8 cellular contexts compared by ENCODE assay signal in the genomic region with DNA sequence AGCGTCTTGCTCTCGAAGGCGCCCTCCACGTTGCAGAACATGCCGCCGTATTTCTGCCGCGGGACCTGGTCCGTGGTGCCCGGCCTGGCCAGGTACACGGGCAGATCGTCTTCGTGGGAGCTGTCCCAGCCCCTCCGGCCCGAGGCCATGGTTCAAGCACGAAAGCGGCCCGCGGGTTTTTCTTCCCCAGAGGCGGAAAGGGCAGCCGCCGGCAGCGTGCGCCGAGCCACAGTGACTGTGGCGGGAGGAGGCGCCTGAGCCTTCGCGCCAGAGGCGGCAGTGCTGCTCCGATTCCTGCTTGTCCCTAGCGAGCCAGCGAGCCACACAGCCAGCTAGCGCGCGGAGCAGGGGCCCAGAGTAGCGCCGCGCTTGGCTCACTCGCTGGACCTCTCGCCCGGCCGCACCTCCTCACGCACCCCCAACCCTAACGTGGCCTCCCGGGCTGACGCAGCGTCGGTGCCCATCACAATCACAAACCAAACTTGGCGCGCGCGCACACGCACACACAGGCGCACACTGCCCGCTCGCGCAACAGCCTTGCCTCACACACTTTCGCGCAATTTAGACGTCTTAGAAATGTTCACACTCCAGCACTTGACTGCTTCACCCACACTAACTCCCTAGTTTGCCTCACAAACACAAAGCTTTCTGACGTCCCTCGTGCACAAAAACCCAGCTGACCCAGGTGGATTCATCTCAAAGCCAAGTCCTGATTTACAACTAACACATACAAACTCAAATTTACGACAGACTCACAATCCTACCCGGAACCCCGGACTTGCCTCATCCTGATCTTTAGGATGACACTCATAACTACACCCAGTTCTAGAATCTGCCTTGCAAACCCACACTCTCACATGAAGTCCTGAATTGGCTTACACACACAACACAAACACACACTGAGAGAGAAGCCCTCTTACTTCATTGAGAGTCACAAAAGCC. TPM values are rescaled to one million over a fixed set of nuclear protein-coding genes. Genes with fewer than 3 reads are reported as not detected.
DNase-seq lines count a peak whose midpoint lies in the region; ATAC-seq and TF ChIP-seq lines count a peak whose summit lies in the region.

Gene DPYSL3 (minus strand): TSS at position 359 of the 942 bp plus-strand sequence. CDS start 210 bp downstream, at position 149.

- ATAC-seq in sciatic nerve (peak; percentile 94), HG02852 (IDR thresholded peaks at IDR 0.05; ENCODE audit: unreplicated experiment) (no peak), HG02981 (IDR thresholded peaks at IDR 0.05; ENCODE audit: unreplicated experiment) (no peak)

- peak within 1 kb of the TSS; percentile 99 for H2AFZ ChIP-seq in mammary epithelial cell (ENCODE audit: low read depth, low read length)

- H3K79me2 ChIP-seq in mammary epithelial cell (ENCODE audit: insufficient read depth, low read length): peaks cover 8% of the 10 kb centered on the region

- CTCF ChIA-PET in mammary epithelial cell (lab: Charles Lee; ENCODE audit: low non-redundant PET): no interaction called here

- TF ChIP-seq CTCF in mammary epithelial cell (conservative IDR thresholded peaks at IDR 0.05 in 1 of 2, IDR thresholded peaks at IDR 0.05 in 1 of 2; ENCODE audit: extremely low read depth in 1 of 2, insufficient read depth in 1 of 2, low read depth in 1 of 2, low read length in 2 of 2): peak in 1 of 2 donors; percentile 30

- H3K36me3 ChIP-seq in mammary epithelial cell (ENCODE audit: insufficient read depth, low read length): no peaks in the 10 kb centered on the region
- no peaks in the 10 kb centered on the region for H3K36me3 ChIP-seq in iPS-18a (ENCODE audit: control insufficient read depth, low read depth, low read length)

- dilution Hi-C loops in mammary epithelial cell (cut with HindIII; ENCODE audit: low sequenced_read_pairs): no loop called here

- H4K20me1 ChIP-seq in mammary epithelial cell (ENCODE audit: insufficient read depth, low read length): no peaks in the 10 kb centered on the region

- peak; percentile 1 for DNase-seq in activated T-cell treated with anti-CD3 and anti-CD28 coated beads for 48 hours (ENCODE audit: low read depth)
- no peak for DNase-seq in activated T-cell treated with anti-CD3 and anti-CD28 coated beads for 4 hours
- DNase-seq in NCI-H345 treated with DMSO at 0.1 percent for 48 hours (lab: John Stamatoyannopoulos, UW; ENCODE audit: unreplicated experiment): peak; percentile 79
- peak; percentile 70 for DNase-seq in mammary epithelial cell
- DNase-seq in sciatic nerve (ENCODE audit: low spot score): peak; percentile 81

- WGBS in mammary epithelial cell (ENCODE audit: low coverage, missing lambda C conversion rate): 4% methylated on average over 38 of the region's 66 CpGs

- H3K27ac ChIP-seq in mammary epithelial cell (ENCODE audit: insufficient read depth, low read depth, low read length) (no peak within 1 kb of the TSS), iPS-18a (ENCODE audit: low read length) (no peak within 1 kb of the TSS)

- H3K9ac ChIP-seq in mammary epithelial cell (ENCODE audit: insufficient read depth, low read length) (peak within 1 kb of the TSS; percentile 19), iPS-18a (ENCODE audit: low read length) (peak within 1 kb of the TSS; percentile 69)

- no peaks in the 10 kb centered on the region for H3K27me3 ChIP-seq in mammary epithelial cell (ENCODE audit: insufficient read depth, low read length)
- peaks cover 19% of the 10 kb centered on the region for H3K27me3 ChIP-seq in iPS-18a (ENCODE audit: control insufficient read depth, insufficient read depth, low read length)

- H3K9me3 ChIP-seq in mammary epithelial cell (replicated peaks; ENCODE audit: insufficient read depth, low read length) (no peaks in the 10 kb centered on the region), iPS-18a (ENCODE audit: control insufficient read depth, low read depth, low read length) (no peaks in the 10 kb centered on the region)

- no TSS peak for BruUV-seq in mammary epithelial cell (replicated peaks; lab: Mats Ljungman, UMichigan)

- intact Hi-C loops in mammary epithelial cell (cut with micrococcal nuclease) (loop anchor here (5.0 kb wide), 1 partner anchor 43 kb away; no protein-coding TSS in a partner anchor), sciatic nerve (cut with DNase I) (no loop called here)

- H3K4me2 ChIP-seq in mammary epithelial cell (ENCODE audit: insufficient read depth, low read depth, low read length): peak within 1 kb of the TSS; percentile 100

- in situ Hi-C loops in mammary epithelial cell (cut with MboI; ENCODE audit: low sequenced_read_pairs in 2 of 2): no loop called here

- H3K4me1 ChIP-seq in mammary epithelial cell (ENCODE audit: insufficient read depth, low read length) (peaks cover 17% of the 10 kb centered on the region), iPS-18a (ENCODE audit: control insufficient read depth, low read depth, low read length) (peaks cover 17% of the 10 kb centered on the region)

- peak within 1 kb of the TSS; percentile 57 to 77 (median 70) for H3K4me3 ChIP-seq in mammary epithelial cell (replicated peaks in 1 of 3; ENCODE audit: insufficient read depth in 1 of 3, low read depth in 2 of 3, low read length in 3 of 3)
- peak within 1 kb of the TSS; percentile 83 for H3K4me3 ChIP-seq in iPS-18a (ENCODE audit: low read length)

RNA-seq across cellular contexts. Expression of gene DPYSL3, which starts in this region (rescaled TPM):
- total RNA-seq in mammary epithelial cell: 1 to 10 TPM; 2.8 to 8.8 TPM
- 13.9 TPM for polyA plus RNA-seq in mammary epithelial cell
- polyA minus RNA-seq in mammary epithelial cell: 38.0 TPM
- total RNA-seq in sciatic nerve: 81.2 TPM
